3 cellular contexts compared by ENCODE assay signal in the genomic region with DNA sequence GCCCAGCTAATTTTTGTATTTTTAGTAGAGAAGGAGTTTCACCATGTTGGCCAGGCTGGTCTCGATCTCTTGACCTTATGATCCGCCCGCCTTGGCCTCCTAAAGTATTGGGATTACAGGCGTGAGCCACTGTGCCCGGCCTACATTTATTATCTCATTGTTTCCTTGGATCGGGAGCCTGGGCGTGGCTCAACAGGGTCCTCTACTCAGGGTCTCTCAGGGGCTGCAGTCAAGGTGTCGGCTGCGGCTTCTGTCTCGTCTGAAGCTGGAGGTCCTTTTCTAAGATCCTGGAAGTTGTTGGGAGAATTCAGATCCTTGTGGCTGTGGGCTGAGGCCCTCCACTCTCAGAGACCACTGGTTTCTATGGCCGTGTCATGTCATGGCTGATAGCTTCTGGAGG.
"Had no signal": no experiment of that assay in that cellular context is flagged by ENCODE, and none has a peak within 500 bp of the region (broad histone marks: within the 10 kb centered on the region; RNA-seq: fewer than 3 reads in every experiment).

No MANE protein-coding gene starts in this region.

- ATAC-seq: GM12878 had no signal

- H3K4me3 ChIP-seq: GM12878 had no signal

- DNase-seq: GDM1, GF-D8 had no signal
